ENCODE assay signal across 10 cellular contexts in the genomic region with DNA sequence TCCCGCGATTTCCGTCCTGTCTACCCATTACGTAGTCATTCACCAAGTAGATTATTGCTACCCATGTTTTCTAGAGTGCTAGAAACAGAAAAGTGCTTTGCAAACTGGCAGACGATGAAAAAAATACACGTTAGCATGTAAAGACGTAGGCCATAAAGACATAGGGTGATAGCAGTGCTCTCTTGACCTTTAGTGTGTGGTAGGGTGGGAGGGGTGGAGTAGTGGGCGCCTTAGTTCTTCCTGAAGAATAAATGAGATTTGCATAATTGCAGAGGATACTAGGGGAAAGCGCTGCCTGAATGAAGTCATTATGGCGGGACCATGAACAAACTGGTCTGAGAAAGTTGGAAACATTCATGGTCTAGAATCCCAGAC. TPM values are rescaled to one million over a fixed set of nuclear protein-coding genes. Genes with fewer than 3 reads are reported as not detected.
DNase-seq lines count a peak whose midpoint lies in the region; ATAC-seq and TF ChIP-seq lines count a peak whose summit lies in the region.
"Had no signal": no experiment of that assay in that cellular context is flagged by ENCODE, and none has a peak within 500 bp of the region (broad histone marks: within the 10 kb centered on the region; RNA-seq: fewer than 3 reads in every experiment).

No MANE protein-coding gene starts in this region.

- CTCF ChIA-PET in RWPE1 (lab: Yijun Ruan, JAX): no interaction called here

- H3K27ac ChIP-seq in RWPE1: peak overlapping the region; percentile 60
- H3K27ac ChIP-seq in esophagus squamous epithelium: no peak overlapping the region
- peak overlapping the region; percentile 88 for H3K27ac ChIP-seq in psoas muscle
- H3K27ac ChIP-seq: cardiac muscle cell had no signal

- no peaks in the 10 kb centered on the region for H3K27me3 ChIP-seq in GM06990 (replicated peaks; ENCODE audit: control insufficient read depth, insufficient read depth, low read length)
- H3K27me3 ChIP-seq in esophagus squamous epithelium: no peaks in the 10 kb centered on the region
- no peaks in the 10 kb centered on the region for H3K27me3 ChIP-seq in psoas muscle (ENCODE audit: insufficient read depth in 3 of 3, low read length in 2 of 3)
- H3K27me3 ChIP-seq: cardiac muscle cell had no signal

- no peak for DNase-seq in GM06990 (ENCODE audit: extremely low read depth, insufficient read length)
- no peak for DNase-seq in RWPE1 (ENCODE audit: low spot score)
- no peak for DNase-seq in esophagus squamous epithelium (lab: John Stamatoyannopoulos, UW)
- no peak for DNase-seq in psoas muscle
- no peak for DNase-seq in occipital lobe (lab: John Stamatoyannopoulos, UW)
- DNase-seq in SIG-M5 treated with dmso at 0.1 percent for 504 hours (lab: John Stamatoyannopoulos, UW; ENCODE audit: unreplicated experiment): no peak
- DNase-seq in left lobe of liver (ENCODE audit: low spot score): no peak
- DNase-seq: NCI-H510A had no signal

- H3K9me3 ChIP-seq in esophagus squamous epithelium (no peaks in the 10 kb centered on the region), psoas muscle (no peaks in the 10 kb centered on the region)

- H3K4me3 ChIP-seq in GM06990 (replicated peaks; ENCODE audit: low read depth, low read length) (peak overlapping the region; percentile 88), esophagus squamous epithelium (peak overlapping the region; percentile 83 to 95 (median 89)), psoas muscle (peak overlapping the region; percentile 90)

- no peak for TF ChIP-seq CTCF in GM06990 (IDR thresholded peaks at IDR 0.05; ENCODE audit: insufficient read depth, low read length, poor library complexity, severe bottlenecking)
- TF ChIP-seq CTCF in RWPE1 (conservative IDR thresholded peaks at IDR 0.05; ENCODE audit: low read depth): no peak
- no peak for TF ChIP-seq CTCF in esophagus squamous epithelium (IDR thresholded peaks at IDR 0.05)
- no peak for TF ChIP-seq CTCF in psoas muscle (IDR thresholded peaks at IDR 0.05)

- no peak for TF ChIP-seq POLR2A in esophagus squamous epithelium (IDR thresholded peaks at IDR 0.05)

- WGBS in esophagus squamous epithelium, 2 donors: 68 to 72% methylated on average over 10 of the region's 10 CpGs
- WGBS in psoas muscle, 3 donors: 73 to 81% (median 76%) methylated on average over 10 of the region's 10 CpGs

- H3K36me3 ChIP-seq in GM06990 (ENCODE audit: control insufficient read depth, insufficient read depth, low read length) (no peaks in the 10 kb centered on the region; the same call in none of the 2 replicates), esophagus squamous epithelium (peaks cover 0 to 37% (median 0%) of the 10 kb centered on the region in 3 donors), psoas muscle (ENCODE audit: insufficient read depth in 1 of 2, low read depth in 1 of 2) (peaks cover 3 to 38% of the 10 kb centered on the region in 2 donors)
- H3K36me3 ChIP-seq: cardiac muscle cell had no signal

- intact Hi-C loops in esophagus squamous epithelium (cut with DNase I) (no loop called here), psoas muscle (cut with DNase I) (loop anchor here in 1 of 2 donors (5.0 kb wide), 1 partner anchor 40 kb away; a partner anchor contains a TSS)

- POLR2A ChIA-PET in RWPE1 (lab: Yijun Ruan, JAX; ENCODE audit: low non-redundant PET): interaction anchor here (0.6 kb wide), 1 partner anchor 475 kb away, joined by 4 read pairs; no protein-coding TSS in a partner anchor

- ATAC-seq in psoas muscle (no peak), left lobe of liver (no peak), HG03025 (IDR thresholded peaks at IDR 0.05; ENCODE audit: low FRiP score, unreplicated experiment) (no peak)

- peaks cover 0 to 13% (median 5%) of the 10 kb centered on the region in 3 donors for H3K4me1 ChIP-seq in esophagus squamous epithelium
- H3K4me1 ChIP-seq in psoas muscle: no peaks in the 10 kb centered on the region

RNA-seq across cellular contexts. Expression of a gene that starts 0.9 kb away (rescaled TPM):
- total RNA-seq in esophagus squamous epithelium (10 to 100 TPM in 1 of 4 donors, 1 to 10 TPM in 3; 1.1 to 10.9 (median 5.0) TPM), psoas muscle (1 to 10 TPM; 3.4 to 6.4 (median 3.9) TPM), occipital lobe (8.9 TPM), left lobe of liver (2.7 TPM)
- 1 to 10 TPM; 3.1 to 8.2 (median 7.0) TPM for polyA plus RNA-seq in psoas muscle

RNA-seq across cellular contexts. Expression of a gene that starts 32.8 kb away (rescaled TPM):
- 1 to 10 TPM in 2 of 4 donors, under 1 TPM in 2; 0.11 to 2.8 (median 1.2) TPM for total RNA-seq in esophagus squamous epithelium
- 1 to 10 TPM; 3.5 to 5.3 (median 4.2) TPM for total RNA-seq in psoas muscle
- 1 to 10 TPM; 3.2 to 8.3 (median 7.1) TPM for polyA plus RNA-seq in psoas muscle
- 25.9 TPM for total RNA-seq in occipital lobe
- total RNA-seq in left lobe of liver: 0.40 TPM

RNA-seq across cellular contexts. Expression of a gene that starts 41.5 kb away (rescaled TPM):
- total RNA-seq in esophagus squamous epithelium (10 to 100 TPM; 10.1 to 38.0 (median 19.3) TPM), psoas muscle (10 to 100 TPM; 46.5 to 55.5 (median 50.5) TPM), occipital lobe (57.6 TPM), left lobe of liver (14.6 TPM)
- polyA plus RNA-seq in psoas muscle: 100 to 1,000 TPM in 1 of 3 donors, 10 to 100 TPM in 2; 69.9 to 145 (median 75.9) TPM

Comparison
In these comparisons a context has a peak if more than half of its experiments do, and no peak if none do; other contexts are left out.
1. H3K27ac ChIP-seq: peak in RWPE1 (single experiment) and psoas muscle (single experiment); none in esophagus squamous epithelium (0 of 4).
2. Peak in every context shown above with its lines, with median percentiles within 50 percentile points of each other: H3K4me3 ChIP-seq.